Comparison of ENCODE assay signal across 18 cellular contexts in the genomic region with DNA sequence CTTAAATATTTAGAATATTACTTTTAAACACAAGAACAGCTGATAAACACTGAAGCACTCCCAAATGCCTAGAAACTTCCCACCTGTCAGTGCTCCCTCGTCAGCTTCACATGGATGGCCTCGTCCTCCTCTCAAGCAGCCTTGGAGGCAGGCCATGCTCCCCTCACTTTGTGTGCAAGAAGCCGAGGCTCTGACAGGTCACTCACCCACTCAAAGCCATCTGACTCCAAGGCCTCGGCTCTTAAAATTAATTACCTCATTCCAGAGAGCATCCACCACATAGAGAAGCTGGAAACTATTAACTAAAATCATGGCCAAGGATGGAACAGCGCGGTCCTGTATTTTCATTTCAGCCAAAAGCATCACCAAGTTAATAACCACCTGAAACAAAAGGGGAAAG.
"Had no signal": no experiment of that assay in that cellular context is flagged by ENCODE, and none has a peak within 500 bp of the region (broad histone marks: within the 10 kb centered on the region; RNA-seq: fewer than 3 reads in every experiment).

No MANE protein-coding gene starts in this region.

- DNase-seq: activated CD4-positive, CD25-positive, alpha-beta regulatory T cell treated with anti-CD3 and anti-CD28 coated beads, Interleukin-2, amount 50 U/mL, for 72 hours; activated naive CD4-positive, alpha-beta T cell treated with anti-CD3 and anti-CD28 coated beads for 36 hours; activated T-cell treated with anti-CD3 and anti-CD28 coated beads, Interleukin-2, amount 50 U/mL, for 1 hour; erythroblast; kidney; left ventricle myocardium inferior; sigmoid colon; stimulated activated CD4-positive, alpha-beta T cell treated with anti-CD3 and anti-CD28 coated beads, Interleukin-15, amount 100 ng/mL, for 24 hours; stimulated activated naive CD4-positive, alpha-beta T cell; T-cell; testis; WERI-Rb-1 had no signal

- H3K4me3 ChIP-seq: left ventricle myocardium inferior, sigmoid colon, smooth muscle cell, testis, vagina had no signal

- H3K4me2 ChIP-seq: smooth muscle cell had no signal

- H3K27me3 Mint-ChIP-seq: T-cell, type B pancreatic cell had no signal

- H3K9me3 ChIP-seq: left ventricle myocardium inferior, sigmoid colon, testis, vagina had no signal

- H3K4me3 Mint-ChIP-seq: activated naive CD4-positive, alpha-beta T cell treated with anti-CD3 and anti-CD28 coated beads for 36 hours; neural crest cell; T-cell; T-helper 2 cell treated with Interferon-gamma antibody and Interleukin-4, amounts not matched to agents 5 μg/mL and 100 μg/mL, for 36 hours; type B pancreatic cell had no signal

- H3K4me1 Mint-ChIP-seq: neural crest cell had no signal

- H3K27ac Mint-ChIP-seq: activated naive CD4-positive, alpha-beta T cell treated with anti-CD3 and anti-CD28 coated beads for 36 hours; activated T-helper 2 cell treated with anti-CD3 and anti-CD28 coated beads, Interferon-gamma antibody, Interleukin-2, Interleukin-4, amounts not matched to agents 10 μg/mL and 5 μg/mL and 100 μg/mL, durations not matched to agents 14 hours and 24 hours and 36 hours; T-helper 2 cell treated with Interferon-gamma antibody and Interleukin-4, amounts not matched to agents 5 μg/mL and 100 μg/mL, for 36 hours; type B pancreatic cell had no signal

- H3K4me1 ChIP-seq: left ventricle myocardium inferior, testis, vagina had no signal

- FAIRE-seq: kidney had no signal

- ATAC-seq: T-cell had no signal

- H3K27ac ChIP-seq: left ventricle myocardium inferior, testis, vagina, WERI-Rb-1 had no signal

- H3K27me3 ChIP-seq: sigmoid colon, testis, vagina had no signal

- H3K9me3 Mint-ChIP-seq: activated naive CD4-positive, alpha-beta T cell treated with anti-CD3 and anti-CD28 coated beads for 36 hours; activated T-helper 2 cell treated with anti-CD3 and anti-CD28 coated beads, Interferon-gamma antibody, Interleukin-2, Interleukin-4, amounts not matched to agents 10 μg/mL and 5 μg/mL and 100 μg/mL, durations not matched to agents 14 hours and 24 hours and 36 hours; neural crest cell; T-cell; T-helper 2 cell treated with Interferon-gamma antibody and Interleukin-4, amounts not matched to agents 5 μg/mL and 100 μg/mL, for 36 hours; type B pancreatic cell had no signal
